1 cellular context compared by ENCODE assay signal in genomic region chr5:99037668-99038067, GRCh38.
TF ChIP-seq lines count a peak whose summit lies in the region.

No MANE protein-coding gene starts in this region.

TF ChIP-seq in GM12878, 131 proteins besides CTCF, POLR2A, EP300 and RAD21 (continued from another document):
- no peak for TF ChIP-seq FOS (IDR thresholded peaks at IDR 0.05; ENCODE audit: borderline replicate concordance, extremely low read depth, insufficient read length)
